In genomic region chr11:123190504-123190903, GRCh38 we compare ENCODE assay signal across 16 cellular contexts. TPM values are rescaled to one million over a fixed set of nuclear protein-coding genes. Genes with fewer than 3 reads are reported as not detected.
DNase-seq lines count a peak whose midpoint lies in the region; TF ChIP-seq lines count a peak whose summit lies in the region.
"Had no signal": no experiment of that assay in that cellular context is flagged by ENCODE, and none has a peak within 500 bp of the region (broad histone marks: within the 10 kb centered on the region; RNA-seq: fewer than 3 reads in every experiment).

No MANE protein-coding gene starts in this region.

- no peak for TF ChIP-seq POLR2A in sigmoid colon (IDR thresholded peaks at IDR 0.05)
- TF ChIP-seq POLR2A in vagina (IDR thresholded peaks at IDR 0.05): no peak
- no peak for TF ChIP-seq POLR2A in spleen (IDR thresholded peaks at IDR 0.05)

- no peak for TF ChIP-seq EP300 in sigmoid colon (IDR thresholded peaks at IDR 0.05)

- H3K27ac ChIP-seq in sigmoid colon: peak overlapping the region; percentile 27 to 97 (median 92)
- peak overlapping the region; percentile 33 for H3K27ac ChIP-seq in vagina
- H3K27ac ChIP-seq in WERI-Rb-1: no peak overlapping the region
- peak overlapping the region in 2 of 8 donors; percentile 18 to 20 for H3K27ac ChIP-seq in spleen
- H3K27ac ChIP-seq: C4-2B, SJCRH30 had no signal

- WGBS in sigmoid colon, 2 donors: 80 to 86% methylated on average over 3 of the region's 3 CpGs
- 74 to 78% (median 76%) methylated on average over 3 of the region's 3 CpGs for WGBS in spleen, 5 donors

- no peaks in the 10 kb centered on the region for H3K9me3 ChIP-seq in adipocyte (ENCODE audit: control insufficient read depth, low read length)
- no peaks in the 10 kb centered on the region for H3K9me3 ChIP-seq in sigmoid colon
- no peaks in the 10 kb centered on the region for H3K9me3 ChIP-seq in vagina
- no peaks in the 10 kb centered on the region for H3K9me3 ChIP-seq in WERI-Rb-1 (ENCODE audit: severe bottlenecking)
- no peaks in the 10 kb centered on the region for H3K9me3 ChIP-seq in spleen
- H3K9me3 ChIP-seq: SJCRH30 had no signal

- DNase-seq in adipocyte (ENCODE audit: low read depth) (no peak), fibroblast of villous mesenchyme (ENCODE audit: low read depth) (no peak), sigmoid colon (no peak), vagina (ENCODE audit: extremely low spot score in 2 of 2) (no peak), WERI-Rb-1 (no peak), GF-D8 (lab: John Stamatoyannopoulos, UW) (no peak), spleen (no peak)
- DNase-seq: EL; NCI-H1436 treated with DMSO at 0.1 percent for 48 hours; NCI-H2227 treated with DMSO at 0.1 percent for 48 hours; NCI-H526; NK-92 treated with Interleukin-12 subunit alpha and Interleukin-12 subunit beta, amount 100 ng/mL, for 24 hours; OCI-M1; RPMI8226; SJCRH30 had no signal

- intact Hi-C loops in sigmoid colon (cut with DNase I): no loop called here
- intact Hi-C loops in vagina (cut with DNase I): no loop called here
- intact Hi-C loops in spleen (cut with DNase I; ENCODE audit: low total_unique reads): no loop called here

- H3K27me3 ChIP-seq in adipocyte (replicated peaks; ENCODE audit: control insufficient read depth, insufficient read depth, low read length): no peaks in the 10 kb centered on the region
- H3K27me3 ChIP-seq in sigmoid colon: no peaks in the 10 kb centered on the region
- no peaks in the 10 kb centered on the region for H3K27me3 ChIP-seq in vagina
- H3K27me3 ChIP-seq in WERI-Rb-1 (ENCODE audit: insufficient read depth, low read depth, severe bottlenecking): no peaks in the 10 kb centered on the region
- peaks cover 0 to 69% (median 12%) of the 10 kb centered on the region in 7 donors for H3K27me3 ChIP-seq in spleen (replicated peaks in 1 of 7)
- H3K27me3 ChIP-seq: SJCRH30 had no signal

- TF ChIP-seq CTCF in fibroblast of villous mesenchyme (IDR thresholded peaks at IDR 0.05; ENCODE audit: insufficient read depth, low read depth, low read length) (no peak), sigmoid colon (IDR thresholded peaks at IDR 0.05) (no peak), vagina (IDR thresholded peaks at IDR 0.05) (no peak), WERI-Rb-1 (IDR thresholded peaks at IDR 0.05; ENCODE audit: low read depth, low read length) (no peak), spleen (IDR thresholded peaks at IDR 0.05 in 8 of 11, conservative IDR thresholded peaks at IDR 0.05 in 3 of 11) (no peak)

- H3K36me3 ChIP-seq in adipocyte (ENCODE audit: control insufficient read depth, insufficient read depth, low read length, severe bottlenecking) (peaks cover 44% of the 10 kb centered on the region), sigmoid colon (no peaks in the 10 kb centered on the region), vagina (no peaks in the 10 kb centered on the region), WERI-Rb-1 (no peaks in the 10 kb centered on the region), spleen (no peaks in the 10 kb centered on the region)
- H3K36me3 ChIP-seq: SJCRH30 had no signal

- peaks cover 80% of the 10 kb centered on the region for H3K4me1 ChIP-seq in adipocyte (ENCODE audit: control insufficient read depth, insufficient read depth, low read length)
- peaks cover 0 to 78% (median 74%) of the 10 kb centered on the region in 4 donors for H3K4me1 ChIP-seq in sigmoid colon
- H3K4me1 ChIP-seq in vagina: peaks cover 4% of the 10 kb centered on the region
- H3K4me1 ChIP-seq in spleen: peaks cover 6 to 38% (median 9%) of the 10 kb centered on the region in 6 donors

- peak overlapping the region; percentile 5 for H3K9ac ChIP-seq in adipocyte (ENCODE audit: low read length)

- H3K4me3 ChIP-seq in adipocyte (ENCODE audit: low read length) (peak overlapping the region; percentile 22), fibroblast of villous mesenchyme (ENCODE audit: low read depth, low read length) (peak overlapping the region; percentile 10), sigmoid colon (no peak overlapping the region), vagina (no peak overlapping the region), WERI-Rb-1 (ENCODE audit: low read depth, low read length) (no peak overlapping the region), spleen (no peak overlapping the region)
- H3K4me3 ChIP-seq: SJCRH30 had no signal

RNA-seq across cellular contexts. Expression of gene CLMP, which starts 4.5 kb away (rescaled TPM):
- total RNA-seq in fibroblast of villous mesenchyme (115 and 147 TPM in 2 replicates), sigmoid colon (100 to 1,000 TPM; 104 to 180 (median 164) TPM), vagina (99.4 TPM), spleen (10 to 100 TPM in 6 of 7 donors, 1 to 10 TPM in 1; 8.5 to 36.5 (median 21.1) TPM)
- polyA plus RNA-seq in sigmoid colon (10 to 100 TPM in 1 of 3 donors, 1 to 10 TPM in 2; 1.4 to 12.1 (median 9.0) TPM), spleen (1 to 10 TPM; 3.1 to 4.1 (median 3.6) TPM)

Comparison
In these comparisons a context has a peak if more than half of its experiments do, and no peak if none do; other contexts are left out.
1. H3K4me3 ChIP-seq: peak in adipocyte (single experiment) and fibroblast of villous mesenchyme (single experiment); none in sigmoid colon (0 of 4), vagina (0 of 2), WERI-Rb-1 (single experiment) and spleen (0 of 8).